21 cellular contexts compared by ENCODE assay signal in the genomic region with DNA sequence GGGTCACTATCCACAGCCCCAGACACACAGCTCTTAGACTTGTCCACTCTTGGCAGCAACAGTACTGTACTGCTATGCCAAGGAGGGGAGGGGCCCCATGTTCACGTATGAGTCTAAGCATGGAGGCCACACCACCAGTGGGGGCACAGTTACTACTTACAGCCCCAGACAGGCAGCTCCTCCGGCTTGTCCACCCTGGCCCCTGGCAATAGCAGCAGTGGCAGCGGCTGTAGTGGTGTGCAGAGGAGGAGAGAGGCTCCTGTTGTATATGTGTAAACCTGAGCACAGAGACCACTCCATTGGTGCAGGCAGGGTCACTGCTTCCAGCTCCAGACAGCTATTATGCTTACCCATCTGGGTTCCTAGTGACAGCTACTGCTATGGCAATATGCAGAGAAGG.
A peak's percentile ranks its signal among the peaks of the same experiment; 100 is the strongest.
DNase-seq lines count a peak whose midpoint lies in the region; ATAC-seq and TF ChIP-seq lines count a peak whose summit lies in the region.
"Had no signal": no experiment of that assay in that cellular context is flagged by ENCODE, and none has a peak within 500 bp of the region (broad histone marks: within the 10 kb centered on the region; RNA-seq: fewer than 3 reads in every experiment).

No MANE protein-coding gene starts in this region.

- peaks cover 40% of the 10 kb centered on the region for H3K36me3 Mint-ChIP-seq in GM23338 (ENCODE audit: low read depth)

- H2BK120ac ChIP-seq in mesenchymal stem cell (ENCODE audit: low read depth, low read length) (no peak overlapping the region), neuronal stem cell (ENCODE audit: low read depth, low read length) (peak overlapping the region; percentile 22)

- H3K27ac ChIP-seq in GM23338 (ENCODE audit: low read depth) (no peak overlapping the region), mesenchymal stem cell (ENCODE audit: low read length, poor library complexity, severe bottlenecking) (no peak overlapping the region), neuronal stem cell (replicated peaks; ENCODE audit: low read length) (no peak overlapping the region)
- H3K27ac ChIP-seq: GM23248, RWPE1 had no signal

- no peaks in the 10 kb centered on the region for H3K27me3 ChIP-seq in GM23338 (ENCODE audit: insufficient read depth)
- no peaks in the 10 kb centered on the region for H3K27me3 ChIP-seq in adipocyte (replicated peaks; ENCODE audit: control insufficient read depth, insufficient read depth, low read length)
- H3K27me3 ChIP-seq in mesenchymal stem cell (ENCODE audit: control insufficient read depth in 1 of 2, insufficient read depth in 1 of 2, low read length in 2 of 2): no peaks in the 10 kb centered on the region
- no peaks in the 10 kb centered on the region for H3K27me3 ChIP-seq in neuronal stem cell (ENCODE audit: control insufficient read depth in 3 of 3, insufficient read depth in 3 of 3, low read depth in 1 of 3, low read length in 3 of 3)

- peaks cover 10% of the 10 kb centered on the region for H3K9me3 ChIP-seq in adipocyte (ENCODE audit: control insufficient read depth, low read length)
- peaks cover 7% of the 10 kb centered on the region for H3K9me3 ChIP-seq in mesenchymal stem cell (ENCODE audit: control insufficient read depth, low read length)
- peaks cover 0 to 5% of the 10 kb centered on the region in 2 donors for H3K9me3 ChIP-seq in neuronal stem cell (replicated peaks in 1 of 2; ENCODE audit: control insufficient read depth in 2 of 2, insufficient read depth in 1 of 2, low read depth in 1 of 2, low read length in 2 of 2)

- no peak overlapping the region for H3K4me2 ChIP-seq in GM23338
- H3K4me2 ChIP-seq in mesenchymal stem cell (ENCODE audit: low read length, poor library complexity, severe bottlenecking): no peak overlapping the region
- no peak overlapping the region for H3K4me2 ChIP-seq in neuronal stem cell (ENCODE audit: insufficient read depth, low read length, poor library complexity, severe bottlenecking)

- H3K4me1 ChIP-seq in GM23338 (ENCODE audit: insufficient read depth) (peaks cover 39% of the 10 kb centered on the region), adipocyte (ENCODE audit: control insufficient read depth, insufficient read depth, low read length) (peaks cover 20% of the 10 kb centered on the region), mesenchymal stem cell (ENCODE audit: control insufficient read depth, insufficient read depth, low read depth, low read length) (peaks cover 2% of the 10 kb centered on the region), neuronal stem cell (ENCODE audit: control insufficient read depth in 2 of 2, insufficient read depth in 1 of 2, low read depth in 1 of 2, low read length in 2 of 2) (peaks cover 2 to 9% of the 10 kb centered on the region in 2 donors)

- H3K4me3 Mint-ChIP-seq in GM23338: no peak overlapping the region

- no peak overlapping the region for H3K4ac ChIP-seq in mesenchymal stem cell (ENCODE audit: low read depth in 1 of 2, low read length in 2 of 2)
- H3K4ac ChIP-seq in neuronal stem cell (ENCODE audit: low read length): no peak overlapping the region

- peaks cover 40% of the 10 kb centered on the region for H3K4me1 Mint-ChIP-seq in GM23338

- DNase-seq in GM23338 (ENCODE audit: low spot score): no peak
- DNase-seq in adipocyte (ENCODE audit: low read depth): no peak
- no peak for DNase-seq in mesenchymal stem cell
- DNase-seq in neuronal stem cell (ENCODE audit: low spot score): no peak
- DNase-seq in NCI-H446 (lab: John Stamatoyannopoulos, UW): no peak
- DNase-seq in NCI-H1048 (lab: John Stamatoyannopoulos, UW): no peak
- DNase-seq in NCI-H2171 treated with DMSO at 0.1 percent for 48 hours (lab: John Stamatoyannopoulos, UW): no peak
- DNase-seq: 8988T, ACHN, Calu3, DMS79 treated with DMSO at 0.1 percent for 48 hours, GM23248, HCEC 1CT, Kasumi-1, NCI-H2029, NCI-H69, SHP77 had no signal

- H4K91ac ChIP-seq in mesenchymal stem cell (ENCODE audit: low read length): peak overlapping the region; percentile 77
- H4K91ac ChIP-seq in neuronal stem cell (ENCODE audit: low read depth, low read length, poor library complexity): no peak overlapping the region

- H3K23ac ChIP-seq in mesenchymal stem cell (ENCODE audit: low read length in 2 of 2): peak overlapping the region in 1 of 2 experiments; percentile 79
- peak overlapping the region; percentile 25 for H3K23ac ChIP-seq in neuronal stem cell (ENCODE audit: low read depth, low read length, poor library complexity)

- H2BK15ac ChIP-seq in mesenchymal stem cell (ENCODE audit: low read depth, poor library complexity, severe bottlenecking) (no peak overlapping the region), neuronal stem cell (ENCODE audit: low read length) (peak overlapping the region; percentile 96)

- H3K4me3 ChIP-seq in GM23338: no peak overlapping the region
- no peak overlapping the region for H3K4me3 ChIP-seq in adipocyte (ENCODE audit: low read length)
- H3K4me3 ChIP-seq in mesenchymal stem cell (ENCODE audit: insufficient read depth in 1 of 2, low read depth in 1 of 2, low read length in 2 of 2): no peak overlapping the region
- H3K4me3 ChIP-seq in neuronal stem cell (ENCODE audit: low read length in 2 of 2): no peak overlapping the region
- H3K4me3 ChIP-seq: GM23248, K562 had no signal

- H2BK12ac ChIP-seq in mesenchymal stem cell (ENCODE audit: low read length in 2 of 2): peak overlapping the region; percentile 57 to 90
- H2BK12ac ChIP-seq in neuronal stem cell (ENCODE audit: low read length): no peak overlapping the region

- no peaks in the 10 kb centered on the region; the same call in 1 of the 2 replicates for H3F3A ChIP-seq in GM23338 (replicated peaks; ENCODE audit: low read depth)

- peaks cover 6% of the 10 kb centered on the region for H3K79me2 ChIP-seq in GM23338 (replicated peaks; ENCODE audit: insufficient read depth)

- no peak overlapping the region for H2AFZ ChIP-seq in GM23338
- peak overlapping the region; percentile 51 for H2AFZ ChIP-seq in mesenchymal stem cell (ENCODE audit: low read depth, low read length)
- no peak overlapping the region for H2AFZ ChIP-seq in neuronal stem cell (ENCODE audit: low read length)
- H2AFZ ChIP-seq: GM23248 had no signal

- no peaks in the 10 kb centered on the region for H3K9me2 ChIP-seq in GM23338 (ENCODE audit: insufficient read depth)

- H3K27me3 Mint-ChIP-seq in GM23338 (ENCODE audit: insufficient read depth, low read depth, poor library complexity): peaks cover 6% of the 10 kb centered on the region

- H3K14ac ChIP-seq in mesenchymal stem cell (ENCODE audit: low read length in 2 of 2) (no peak overlapping the region), neuronal stem cell (ENCODE audit: low read length) (no peak overlapping the region)

- H3K36me3 ChIP-seq in GM23338 (ENCODE audit: insufficient read depth): no peaks in the 10 kb centered on the region
- no peaks in the 10 kb centered on the region for H3K36me3 ChIP-seq in adipocyte (ENCODE audit: control insufficient read depth, insufficient read depth, low read length, severe bottlenecking)
- H3K36me3 ChIP-seq in mesenchymal stem cell (ENCODE audit: control insufficient read depth in 1 of 2, insufficient read depth in 2 of 2, low read depth in 1 of 2, low read length in 2 of 2): no peaks in the 10 kb centered on the region
- H3K36me3 ChIP-seq in neuronal stem cell (replicated peaks in 1 of 2; ENCODE audit: control insufficient read depth in 2 of 2, insufficient read depth in 2 of 2, low read length in 2 of 2): no peaks in the 10 kb centered on the region

- no peak for TF ChIP-seq CTCF in GM23338 (conservative IDR thresholded peaks at IDR 0.05; ENCODE audit: low read depth in 2 of 2)

- H3K79me1 ChIP-seq in mesenchymal stem cell (replicated peaks; ENCODE audit: low read length, poor library complexity, severe bottlenecking) (peaks cover 10% of the 10 kb centered on the region), neuronal stem cell (ENCODE audit: low read depth, low read length) (no peaks in the 10 kb centered on the region)

- H4K20me1 ChIP-seq in GM23338 (replicated peaks; ENCODE audit: insufficient read depth): no peaks in the 10 kb centered on the region

- peak overlapping the region; percentile 68 for H3K9ac ChIP-seq in adipocyte (ENCODE audit: low read length)
- H3K9ac ChIP-seq in mesenchymal stem cell (ENCODE audit: low read length): no peak overlapping the region
- no peak overlapping the region for H3K9ac ChIP-seq in neuronal stem cell (ENCODE audit: low read depth, low read length, poor library complexity)
- H3K9ac ChIP-seq: GM23248 had no signal

- H4K8ac ChIP-seq in mesenchymal stem cell (ENCODE audit: low read length) (peak overlapping the region; percentile 65), neuronal stem cell (ENCODE audit: low read depth, low read length) (no peak overlapping the region)

- ATAC-seq in GM23338 (no peak), HG02973 (IDR thresholded peaks at IDR 0.05; ENCODE audit: unreplicated experiment) (no peak)
- ATAC-seq: K562, Panc1 had no signal

- H2BK5ac ChIP-seq in mesenchymal stem cell (ENCODE audit: low read depth, low read length, poor library complexity, severe bottlenecking): no peak overlapping the region
- peak overlapping the region; percentile 27 for H2BK5ac ChIP-seq in neuronal stem cell (ENCODE audit: low read length)

- peak overlapping the region; percentile 82 for H2AK5ac ChIP-seq in mesenchymal stem cell (ENCODE audit: low read length, severe bottlenecking)
- no peak overlapping the region for H2AK5ac ChIP-seq in neuronal stem cell (ENCODE audit: low read depth, low read length)

- H3K18ac ChIP-seq in mesenchymal stem cell (ENCODE audit: low read depth in 1 of 2, low read length in 2 of 2): peak overlapping the region; percentile 37 to 80
- peak overlapping the region; percentile 84 for H3K18ac ChIP-seq in neuronal stem cell (ENCODE audit: low read length)

- peaks cover 37% of the 10 kb centered on the region for H3K9me3 Mint-ChIP-seq in GM23338

- H3K27ac Mint-ChIP-seq in GM23338: peak overlapping the region; percentile 46; the same call in 1 of the 2 replicates

- WGBS in mesenchymal stem cell: 82% methylated on average over 3 of the region's 3 CpGs
- no CpG with 5 or more reads among the region's 3 CpGs for WGBS in neuronal stem cell (ENCODE audit: extremely low coverage in 2 of 2, insufficient read length in 2 of 2, insufficient replicate concordance in 1 of 2), 2 donors

TF ChIP-seq in GM23338, 12 proteins besides CTCF, POLR2A, EP300 and RAD21 (continues in another document):
- TF ChIP-seq ZNF331 (CRISPR knock-in tag; IDR thresholded peaks at IDR 0.05; ENCODE audit: low read depth): no peak
- no peak for TF ChIP-seq ZNF114 (CRISPR knock-in tag; IDR thresholded peaks at IDR 0.05)
- no peak for TF ChIP-seq EZH2phosphoT487 (IDR thresholded peaks at IDR 0.05; ENCODE audit: unreplicated experiment)
- no peak for TF ChIP-seq STAT1 (IDR thresholded peaks at IDR 0.05; ENCODE audit: unreplicated experiment)
- TF ChIP-seq EZH2 (IDR thresholded peaks at IDR 0.05; ENCODE audit: low read depth, unreplicated experiment): no peak
